Comparison of ENCODE assay signal across 13 cellular contexts in genomic region chr1:206975313-206975712, GRCh38.
"Had no signal": no experiment of that assay in that cellular context is flagged by ENCODE, and none has a peak within 500 bp of the region (broad histone marks: within the 10 kb centered on the region; RNA-seq: fewer than 3 reads in every experiment).

No MANE protein-coding gene starts in this region.

- ATAC-seq: activated T-cell treated with anti-CD3 and anti-CD28 coated beads, Interleukin-2, amount 50 U/mL, for 72 hours; esophagus mucosa; lower lobe of right lung; natural killer cell; right lobe of liver; stimulated activated memory B cell treated with anti-CD40 and anti-IgM and Interleukin-4, amounts not matched to agents 10 μg/mL and 1 μg/mL and 100 μg/mL, for 72 hours had no signal

- DNase-seq: activated CD4-positive, alpha-beta memory T cell treated with anti-CD3 and anti-CD28 coated beads for 36 hours; activated T-cell treated with anti-CD3 and anti-CD28 coated beads, Interleukin-2, amount 50 U/mL, for 72 hours; aorta; hypothalamus; lower lobe of right lung; midbrain; natural killer cell; nucleus accumbens; right lobe of liver; spleen; stimulated activated CD4-positive, alpha-beta T cell treated with anti-CD3 and anti-CD28 coated beads, Interleukin-1b, Interleukin-23, amount 100 ng/mL, for 48 hours had no signal
